ENCODE assay signal across 19 cellular contexts in genomic region chr5:82986404-82986803, GRCh38.
"Had no signal": no experiment of that assay in that cellular context is flagged by ENCODE, and none has a peak within 500 bp of the region (broad histone marks: within the 10 kb centered on the region; RNA-seq: fewer than 3 reads in every experiment).

No MANE protein-coding gene starts in this region.

- DNase-seq: activated CD4-positive, alpha-beta T cell treated with anti-CD3 and anti-CD28 coated beads, Interleukin-2, amount 10 ng/mL, durations not matched to agents 7 days and 5 days; activated CD4-positive, CD25-positive, alpha-beta regulatory T cell treated with anti-CD3 and anti-CD28 coated beads, Interleukin-2, amount 50 U/mL, for 72 hours; activated gamma-delta T cell treated with Interleukin-2 at 50 U/mL for 16 hours; activated T-cell treated with anti-CD3 and anti-CD28 coated beads, Interleukin-2, amount 50 U/mL, for 1 hour; anterior cingulate cortex; body of pancreas; effector CD4-positive, alpha-beta T cell; heart right ventricle; left colon; pancreas; right cardiac atrium; stimulated activated CD4-positive, alpha-beta T cell treated with anti-CD3 and anti-CD28 coated beads, Interleukin-4, amount 100 ng/mL, for 4 hours; stimulated activated naive CD8-positive, alpha-beta T cell treated with anti-CD3 and anti-CD28 coated beads, Interleukin-15, Interleukin-2, amounts not matched to agents 100 U/mL and 50 U/mL, for 24 hours; upper lobe of left lung; WERI-Rb-1 had no signal

- H3K36me3 Mint-ChIP-seq: activated naive CD4-positive, alpha-beta T cell treated with anti-CD3 and anti-CD28 coated beads, Interleukin-2, amount 50 U/mL, for 24 hours; memory B cell; natural killer cell treated with Interleukin-12 subunit alpha and Interleukin-12 subunit beta and Interleukin-15 and Interleukin-18, amount 100 ng/mL, for 72 hours had no signal

- H3K27me3 Mint-ChIP-seq: dendritic cell treated with granulocyte-macrophage colony-stimulating factor and Interleukin-4, amounts not matched to agents 40 ng/mL and 50 ng/mL, for 4 days had no signal

- H3K27ac Mint-ChIP-seq: activated CD4-positive, alpha-beta T cell treated with anti-CD3 and anti-CD28 coated beads, Interleukin-2, amount 10 ng/mL, durations not matched to agents 7 days and 5 days; activated naive CD4-positive, alpha-beta T cell treated with anti-CD3 and anti-CD28 coated beads, Interleukin-2, amount 50 U/mL, for 24 hours; dendritic cell treated with granulocyte-macrophage colony-stimulating factor and Interleukin-4, amounts not matched to agents 40 ng/mL and 50 ng/mL, for 4 days; memory B cell; natural killer cell treated with Interleukin-12 subunit alpha and Interleukin-12 subunit beta and Interleukin-15 and Interleukin-18, amount 100 ng/mL, for 72 hours had no signal

- H3K9me3 Mint-ChIP-seq: activated CD4-positive, alpha-beta T cell treated with anti-CD3 and anti-CD28 coated beads, Interleukin-2, amount 10 ng/mL, durations not matched to agents 7 days and 5 days; activated naive CD4-positive, alpha-beta T cell treated with anti-CD3 and anti-CD28 coated beads, Interleukin-2, amount 50 U/mL, for 24 hours; dendritic cell treated with granulocyte-macrophage colony-stimulating factor and Interleukin-4, amounts not matched to agents 40 ng/mL and 50 ng/mL, for 4 days had no signal

- H3K4me1 Mint-ChIP-seq: activated CD4-positive, alpha-beta T cell treated with anti-CD3 and anti-CD28 coated beads, Interleukin-2, amount 10 ng/mL, durations not matched to agents 7 days and 5 days; activated naive CD4-positive, alpha-beta T cell treated with anti-CD3 and anti-CD28 coated beads, Interleukin-2, amount 50 U/mL, for 24 hours; memory B cell had no signal

- H3K4me3 Mint-ChIP-seq: activated CD4-positive, alpha-beta T cell treated with anti-CD3 and anti-CD28 coated beads, Interleukin-2, amount 10 ng/mL, durations not matched to agents 7 days and 5 days; activated naive CD4-positive, alpha-beta T cell treated with anti-CD3 and anti-CD28 coated beads, Interleukin-2, amount 50 U/mL, for 24 hours; dendritic cell treated with granulocyte-macrophage colony-stimulating factor and Interleukin-4, amounts not matched to agents 40 ng/mL and 50 ng/mL, for 4 days; memory B cell; natural killer cell treated with Interleukin-12 subunit alpha and Interleukin-12 subunit beta and Interleukin-15 and Interleukin-18, amount 100 ng/mL, for 72 hours had no signal
